ENCODE assay signal across 7 cellular contexts in the genomic region with DNA sequence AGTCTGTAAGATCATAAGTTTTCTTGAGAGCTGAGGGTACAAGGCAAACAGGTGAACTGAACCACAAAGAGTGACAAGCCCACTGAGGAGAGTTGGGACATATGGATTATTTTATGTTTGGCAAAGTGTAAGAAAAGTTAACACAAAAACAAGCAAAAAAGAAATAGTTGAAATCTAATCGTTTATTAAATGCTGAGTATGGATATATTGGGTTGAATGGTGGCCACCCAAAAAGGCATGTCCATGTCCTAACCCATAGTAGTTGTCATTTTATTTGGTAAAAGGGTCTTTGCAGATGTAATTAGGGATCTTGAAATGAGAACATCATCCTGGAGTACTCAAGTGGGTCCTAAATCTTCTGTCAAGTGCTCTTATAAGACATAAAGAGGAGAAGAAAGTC. TPM values are rescaled to one million over a fixed set of nuclear protein-coding genes. Genes with fewer than 3 reads are reported as not detected.
"Had no signal": no experiment of that assay in that cellular context is flagged by ENCODE, and none has a peak within 500 bp of the region (broad histone marks: within the 10 kb centered on the region; RNA-seq: fewer than 3 reads in every experiment).

No MANE protein-coding gene starts in this region.

- H3K4me2 ChIP-seq: KMS-11 had no signal

- DNase-seq: KBM-7, KG1 had no signal

- FAIRE-seq: HTR-8/SVneo had no signal

- H3K27ac ChIP-seq: HL-60, KMS-11 had no signal

- H3K9ac ChIP-seq: KMS-11 had no signal

RNA-seq across cellular contexts. Expression of gene TWIST2, which starts 24.9 kb away (rescaled TPM):
- total RNA-seq: HT-29 had no signal
- polyA plus RNA-seq: IgD-negative memory B cell had no signal
